ENCODE assay signal across 11 cellular contexts in the genomic region with DNA sequence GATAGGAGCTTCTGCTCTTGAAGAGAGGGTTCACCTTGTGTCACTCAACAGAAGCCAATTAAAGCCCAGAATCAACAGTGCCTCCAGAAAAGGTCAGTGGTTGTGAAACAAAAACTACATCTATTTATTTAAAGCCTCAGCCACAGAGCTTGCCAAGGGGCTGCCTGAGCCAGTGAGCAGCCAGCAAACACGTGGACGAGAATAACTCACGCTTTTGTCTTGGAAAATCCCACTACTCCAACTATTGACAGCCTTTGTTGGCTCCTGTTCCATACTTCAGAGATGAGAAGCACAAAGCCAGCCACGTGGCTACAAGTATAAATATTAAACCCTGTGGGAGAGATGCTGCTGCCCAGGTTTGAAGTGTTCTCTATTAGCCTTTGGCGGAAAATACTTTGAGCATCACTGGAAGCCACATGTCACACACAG. TPM values are rescaled to one million over a fixed set of nuclear protein-coding genes. Genes with fewer than 3 reads are reported as not detected.
A peak's percentile ranks its signal among the peaks of the same experiment; 100 is the strongest.
DNase-seq lines count a peak whose midpoint lies in the region; ATAC-seq and TF ChIP-seq lines count a peak whose summit lies in the region.
"Had no signal": no experiment of that assay in that cellular context is flagged by ENCODE, and none has a peak within 500 bp of the region (broad histone marks: within the 10 kb centered on the region; RNA-seq: fewer than 3 reads in every experiment).

No MANE protein-coding gene starts in this region.

- no peak overlapping the region for H3K4me3 ChIP-seq in heart right ventricle

- no peaks in the 10 kb centered on the region for H3K36me3 ChIP-seq in heart right ventricle

- TF ChIP-seq CTCF in heart right ventricle (IDR thresholded peaks at IDR 0.05): no peak

- peaks cover 0 to 4% (median 0%) of the 10 kb centered on the region in 7 donors for H3K27me3 ChIP-seq in heart right ventricle

- no peaks in the 10 kb centered on the region for H3K36me3 Mint-ChIP-seq in activated T-cell treated with anti-CD3 and anti-CD28 coated beads, Interleukin-2, amount 50 U/mL, for 24 hours (ENCODE audit: low read depth)

- no peak overlapping the region for H3K4me3 Mint-ChIP-seq in activated T-cell treated with anti-CD3 and anti-CD28 coated beads, Interleukin-2, amount 50 U/mL, for 24 hours

- H3K4me1 ChIP-seq in heart right ventricle: no peaks in the 10 kb centered on the region

- H3K27me3 Mint-ChIP-seq in activated T-cell treated with anti-CD3 and anti-CD28 coated beads, Interleukin-2, amount 50 U/mL, for 24 hours: peaks cover 19% of the 10 kb centered on the region

- no peak overlapping the region for H3K27ac Mint-ChIP-seq in activated T-cell treated with anti-CD3 and anti-CD28 coated beads, Interleukin-2, amount 50 U/mL, for 24 hours

- H3K9me3 Mint-ChIP-seq in activated T-cell treated with anti-CD3 and anti-CD28 coated beads, Interleukin-2, amount 50 U/mL, for 24 hours: no peaks in the 10 kb centered on the region

- intact Hi-C loops in heart right ventricle (cut with DNase I): no loop called here

- ATAC-seq in heart right ventricle: peak in 7 of 8 donors; percentile 33 to 96 (median 75)
- ATAC-seq in GM21381 (IDR thresholded peaks at IDR 0.05; ENCODE audit: unreplicated experiment): no peak

- H3K4me1 Mint-ChIP-seq in activated T-cell treated with anti-CD3 and anti-CD28 coated beads, Interleukin-2, amount 50 U/mL, for 24 hours (ENCODE audit: low read depth): no peaks in the 10 kb centered on the region

- H3K9me3 ChIP-seq in heart right ventricle: no peaks in the 10 kb centered on the region

- H3K27ac ChIP-seq in heart right ventricle: peak overlapping the region in 1 of 10 donors; percentile 3

- peak; percentile 10 to 32 (median 23) for DNase-seq in NCI-H1417 (lab: John Stamatoyannopoulos, UW)
- no peak for DNase-seq in NCI-H1417 treated with DMSO at 0.1 percent for 48 hours (lab: John Stamatoyannopoulos, UW)
- DNase-seq in SHP77 (lab: John Stamatoyannopoulos, UW): peak; percentile 79 to 87
- peak; percentile 13 to 31 for DNase-seq in heart right ventricle
- peak; percentile 30 for DNase-seq in stromal cell of bone marrow (ENCODE audit: low read depth)
- no peak for DNase-seq in activated T-cell treated with anti-CD3 and anti-CD28 coated beads, Interleukin-2, amount 50 U/mL, for 24 hours
- no peak for DNase-seq in iPS-NIHi11 (ENCODE audit: low spot score)
- DNase-seq: effector CD4-positive, alpha-beta T cell; midbrain; NCI-H1436 had no signal

- WGBS in heart right ventricle, 2 donors: 31 to 35% methylated on average over 5 of the region's 5 CpGs

RNA-seq across cellular contexts. Expression of a gene that starts 10.3 kb away (rescaled TPM):
- total RNA-seq in heart right ventricle: under 1 TPM in 4 of 10 donors, not detected in 6; 0.07 to 0.23 (median 0.10) TPM
- under 1 TPM in 1 of 2 donors, not detected in 1; 0.04 TPM for polyA plus RNA-seq in heart right ventricle

Comparison
In these comparisons a context has a peak if more than half of its experiments do, and no peak if none do; other contexts are left out.
1. DNase-seq: peak in NCI-H1417 (3 of 3), SHP77 (2 of 2), heart right ventricle (2 of 2) and stromal cell of bone marrow (single experiment); none in NCI-H1417 treated with DMSO at 0.1 percent for 48 hours (single experiment), activated T-cell treated with anti-CD3 and anti-CD28 coated beads, Interleukin-2, amount 50 U/mL, for 24 hours (single experiment) and iPS-NIHi11 (single experiment).